Comparison of ENCODE assay signal across 15 cellular contexts in genomic region chr4:7107166-7107905, GRCh38.
"Had no signal": no experiment of that assay in that cellular context is flagged by ENCODE, and none has a peak within 500 bp of the region (broad histone marks: within the 10 kb centered on the region; RNA-seq: fewer than 3 reads in every experiment).

No MANE protein-coding gene starts in this region.

- H3K27ac Mint-ChIP-seq: memory B cell; natural killer cell; progenitor cell of endocrine pancreas; stimulated activated naive B cell treated with anti-CD40 and anti-IgM and Interleukin-4, amounts not matched to agents 10 μg/mL and 1 μg/mL and 100 μg/mL, for 72 hours; stimulated activated naive CD8-positive, alpha-beta T cell treated with anti-CD3 and anti-CD28 coated beads, Interleukin-15, Interleukin-2, amounts not matched to agents 100 ng/mL and 50 ng/mL, for 24 hours had no signal

- H3K4me3 Mint-ChIP-seq: effector memory CD8-positive, alpha-beta T cell; memory B cell; natural killer cell; stimulated activated naive B cell treated with anti-CD40 and anti-IgM and Interleukin-4, amounts not matched to agents 10 μg/mL and 1 μg/mL and 100 μg/mL, for 72 hours; stimulated activated naive CD8-positive, alpha-beta T cell treated with anti-CD3 and anti-CD28 coated beads, Interleukin-15, Interleukin-2, amounts not matched to agents 100 ng/mL and 50 ng/mL, for 24 hours had no signal

- H3K9me3 Mint-ChIP-seq: effector memory CD8-positive, alpha-beta T cell; natural killer cell; stimulated activated naive CD8-positive, alpha-beta T cell treated with anti-CD3 and anti-CD28 coated beads, Interleukin-15, Interleukin-2, amounts not matched to agents 100 ng/mL and 50 ng/mL, for 24 hours had no signal

- H3K27me3 Mint-ChIP-seq: stimulated activated naive CD8-positive, alpha-beta T cell treated with anti-CD3 and anti-CD28 coated beads, Interleukin-15, Interleukin-2, amounts not matched to agents 100 ng/mL and 50 ng/mL, for 24 hours had no signal

- DNase-seq: dermis blood vessel endothelial cell; effector memory CD8-positive, alpha-beta T cell; left ventricle myocardium superior; natural killer cell; occipital lobe; small intestine; stimulated activated CD4-positive, alpha-beta T cell treated with anti-CD3 and anti-CD28 coated beads, Interleukin-15, amount 100 ng/mL, for 24 hours; stimulated activated CD4-positive, alpha-beta T cell treated with anti-CD3 and anti-CD28 coated beads, Interleukin-2, amount 100 ng/mL, for 48 hours; stimulated activated naive B cell treated with anti-CD40 and anti-IgM and Interleukin-4, amounts not matched to agents 10 μg/mL and 1 μg/mL and 100 μg/mL, for 72 hours; uterus had no signal

- H3K36me3 Mint-ChIP-seq: natural killer cell; stimulated activated naive B cell treated with anti-CD40 and anti-IgM and Interleukin-4, amounts not matched to agents 10 μg/mL and 1 μg/mL and 100 μg/mL, for 72 hours had no signal

- ATAC-seq: effector memory CD8-positive, alpha-beta T cell; left ventricle myocardium superior; natural killer cell; pancreas; right lobe of liver; stimulated activated naive B cell treated with anti-CD40 and anti-IgM and Interleukin-4, amounts not matched to agents 10 μg/mL and 1 μg/mL and 100 μg/mL, for 72 hours had no signal
